8 cellular contexts compared by ENCODE assay signal in genomic region chr1:247332215-247332900, GRCh38. TPM values are rescaled to one million over a fixed set of nuclear protein-coding genes. Genes with fewer than 3 reads are reported as not detected.
DNase-seq lines count a peak whose midpoint lies in the region; ATAC-seq and TF ChIP-seq lines count a peak whose summit lies in the region.

No MANE protein-coding gene starts in this region.

- POLR2A ChIA-PET in Panc1 (lab: Charles Lee): no interaction called here

- WGBS in ovary, 3 donors: 0 to 1% (median 1%) methylated on average over 42 to 53 of the region's 53 CpGs

- BruUV-seq in Panc1 (replicated peaks; lab: Mats Ljungman, UMichigan): no TSS peak

- CTCF ChIA-PET in Panc1 (lab: Charles Lee): no interaction called here

- H3K36me3 ChIP-seq in BLaER1 (peaks cover 34% of the 10 kb centered on the region), Panc1 (ENCODE audit: control insufficient read depth, insufficient read depth, low read length) (peaks cover 6% of the 10 kb centered on the region), ovary (no peaks in the 10 kb centered on the region)

- H3K9me3 ChIP-seq in BLaER1 (no peaks in the 10 kb centered on the region), Panc1 (ENCODE audit: control insufficient read depth, insufficient read depth, low read depth, low read length) (no peaks in the 10 kb centered on the region), ovary (no peaks in the 10 kb centered on the region)

- H3K27me3 ChIP-seq in BLaER1 (no peaks in the 10 kb centered on the region), Panc1 (ENCODE audit: control insufficient read depth, insufficient read depth, low read length) (no peaks in the 10 kb centered on the region), ovary (no peaks in the 10 kb centered on the region)

- peak; percentile 29 for ATAC-seq in GM18873 (IDR thresholded peaks at IDR 0.05; ENCODE audit: low FRiP score, unreplicated experiment)
- peak; percentile 31 for ATAC-seq in HG03097 (IDR thresholded peaks at IDR 0.05; ENCODE audit: low FRiP score, unreplicated experiment)
- ATAC-seq in Panc1: peak; percentile 44

- H4K20me1 ChIP-seq in BLaER1: peaks cover 44% of the 10 kb centered on the region

- no peak for DNase-seq in Panc1 (ENCODE audit: low read depth, low spot score)
- DNase-seq in activated gamma-delta T cell treated with anti-CD3 and anti-CD28 coated beads, Interleukin-2, amount 50 U/mL, for 16 hours (ENCODE audit: low read depth): peak; percentile 35
- peak; percentile 63 for DNase-seq in germinal center (ENCODE audit: low spot score)
- peak; percentile 59 to 78 (median 74) for DNase-seq in ovary
- DNase-seq in ureter (ENCODE audit: low spot score): peak; percentile 59

- H3K4me1 ChIP-seq in BLaER1: peaks cover 61% of the 10 kb centered on the region
- H3K4me1 ChIP-seq in Panc1 (ENCODE audit: control insufficient read depth, insufficient read depth, low read length): peaks cover 17% of the 10 kb centered on the region
- peaks cover 10% of the 10 kb centered on the region for H3K4me1 ChIP-seq in ovary (ENCODE audit: insufficient read depth)

- H3K9ac ChIP-seq in BLaER1: peak overlapping the region; percentile 99

- peak overlapping the region; percentile 99 for H3K4me3 ChIP-seq in BLaER1
- H3K4me3 ChIP-seq in Panc1 (ENCODE audit: low read depth in 2 of 2, low read length in 2 of 2): peak overlapping the region; percentile 65 to 91
- H3K4me3 ChIP-seq in ovary: peak overlapping the region; percentile 82

- peak overlapping the region; percentile 96 for H3K4me2 ChIP-seq in BLaER1

- in situ Hi-C loops in Panc1 (cut with HindIII; ENCODE audit: low pct_unique_long_range_greater_than_20kb, low sequenced_read_pairs): no loop called here

- TF ChIP-seq POLR2A in ovary (IDR thresholded peaks at IDR 0.05): no peak

- TF ChIP-seq CTCF in Panc1 (IDR thresholded peaks at IDR 0.05): no peak
- no peak for TF ChIP-seq CTCF in ovary (IDR thresholded peaks at IDR 0.05)

- TF ChIP-seq EP300 in ovary (IDR thresholded peaks at IDR 0.05): no peak

- H3K27ac ChIP-seq in BLaER1 (peak overlapping the region; percentile 98), Panc1 (ENCODE audit: low read length) (peak overlapping the region; percentile 80), ovary (peak overlapping the region; percentile 80 to 97)

- intact Hi-C loops in Panc1 (cut with micrococcal nuclease; ENCODE audit: unreplicated experiment) (loop anchor here (10.0 kb wide), 1 partner anchor 118 kb away; no protein-coding TSS in a partner anchor), ovary (cut with DNase I) (loop anchor here in 1 of 4 donors (5.0 kb wide), 1 partner anchor 40 kb away; no protein-coding TSS in a partner anchor)

RNA-seq across cellular contexts. Expression of gene ZNF496, which starts 0.7 kb away (rescaled TPM):
- 21.4 TPM for total RNA-seq in Panc1 (2021; ENCODE audit: unreplicated experiment)
- 22.3 TPM for polyA plus RNA-seq in Panc1 (2012; ENCODE audit: insufficient read length)
- 10 to 100 TPM; 31.8 to 53.8 (median 42.4) TPM for total RNA-seq in ovary
- polyA plus RNA-seq in ovary: 10 to 100 TPM; 19.3 to 28.6 TPM
- total RNA-seq in ureter: 25.7 TPM
